Comparison of ENCODE assay signal across 10 cellular contexts in the genomic region with DNA sequence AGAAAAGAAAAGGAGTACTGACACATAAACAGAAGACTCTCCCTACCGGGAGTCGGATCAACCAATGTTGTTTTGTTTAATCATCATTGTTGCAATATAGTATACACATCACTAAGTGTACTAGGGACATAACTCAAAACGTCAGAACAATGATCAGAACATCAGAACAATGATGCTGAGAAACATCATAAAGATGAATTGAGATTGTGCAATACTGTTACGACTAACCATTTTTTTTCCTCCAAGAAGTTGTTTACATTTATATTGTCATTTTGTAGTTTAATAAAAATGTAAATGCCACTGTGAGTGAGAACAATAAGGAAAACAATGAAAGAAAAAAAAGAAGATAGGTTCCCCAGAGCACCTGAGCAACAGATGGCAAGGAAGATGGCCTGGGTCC.
"Had no signal": no experiment of that assay in that cellular context is flagged by ENCODE, and none has a peak within 500 bp of the region (broad histone marks: within the 10 kb centered on the region; RNA-seq: fewer than 3 reads in every experiment).

No MANE protein-coding gene starts in this region.

- H3K9me3 ChIP-seq: HAP-1 had no signal

- H2AFZ ChIP-seq: GM23248, GM23338 had no signal

- ATAC-seq: GM23338, HCT116 had no signal

- H3K4me1 ChIP-seq: HAP-1 had no signal

- H3K4me1 Mint-ChIP-seq: GM23338, H9 had no signal

- H3K4me2 ChIP-seq: GM23338 had no signal

- H3K9me3 Mint-ChIP-seq: GM23338, H9 had no signal

- H3K9ac ChIP-seq: GM23248 had no signal

- FAIRE-seq: H54 had no signal

- H3K27ac ChIP-seq: GM23248 had no signal

- DNase-seq: GM23248, GOT3, H7, H9, HCEC 1CT, HFFc6 had no signal

- H3K27ac Mint-ChIP-seq: GM23338, H9, HFFc6 had no signal

- H3K36me3 ChIP-seq: HAP-1 had no signal

- H3K4me3 Mint-ChIP-seq: GM23338, H9, HFFc6 had no signal

- H3K4me3 ChIP-seq: GM23248, GM23338, HAP-1 had no signal
